29 cellular contexts compared by ENCODE assay signal in genomic region chr10:121098231-121098630, GRCh38.
"Had no signal": no experiment of that assay in that cellular context is flagged by ENCODE, and none has a peak within 500 bp of the region (broad histone marks: within the 10 kb centered on the region; RNA-seq: fewer than 3 reads in every experiment).

No MANE protein-coding gene starts in this region.

- H3K27ac ChIP-seq: dorsolateral prefrontal cortex, epithelial cell of prostate, gastrocnemius medialis, prostate gland, right atrium auricular region, sigmoid colon, spleen, thoracic aorta, tibial nerve had no signal

- H3K4me1 ChIP-seq: gastrocnemius medialis, prostate gland, right atrium auricular region, spleen, tibial nerve had no signal

- ATAC-seq: esophagus mucosa; gastrocnemius medialis; left lobe of liver; naive thymus-derived CD8-positive, alpha-beta T cell; stimulated activated memory B cell treated with anti-CD40 and anti-IgM and Interleukin-4, amounts not matched to agents 10 μg/mL and 1 μg/mL and 100 μg/mL, for 72 hours; stimulated activated naive CD8-positive, alpha-beta T cell treated with anti-CD3 and anti-CD28 coated beads, Interleukin-15, Interleukin-2, amounts not matched to agents 100 U/mL and 50 U/mL, for 24 hours had no signal

- H3K27ac Mint-ChIP-seq: endodermal cell; memory B cell; naive thymus-derived CD8-positive, alpha-beta T cell; nephron progenitor cell; stimulated activated memory B cell treated with anti-CD40 and anti-IgM and Interleukin-4, amounts not matched to agents 10 μg/mL and 1 μg/mL and 100 μg/mL, for 72 hours had no signal

- H3K4me3 Mint-ChIP-seq: endodermal cell; memory B cell; naive thymus-derived CD8-positive, alpha-beta T cell; nephron progenitor cell; stimulated activated memory B cell treated with anti-CD40 and anti-IgM and Interleukin-4, amounts not matched to agents 10 μg/mL and 1 μg/mL and 100 μg/mL, for 72 hours had no signal

- H3K4me1 Mint-ChIP-seq: memory B cell; naive thymus-derived CD8-positive, alpha-beta T cell; stimulated activated memory B cell treated with anti-CD40 and anti-IgM and Interleukin-4, amounts not matched to agents 10 μg/mL and 1 μg/mL and 100 μg/mL, for 72 hours had no signal

- H3K27me3 ChIP-seq: gastrocnemius medialis, right atrium auricular region, sigmoid colon, tibial nerve, upper lobe of left lung had no signal

- H3K4me3 ChIP-seq: dorsolateral prefrontal cortex, gastrocnemius medialis, lung, prostate gland, right atrium auricular region, sigmoid colon, spleen, thoracic aorta, tibial nerve, upper lobe of left lung had no signal

- H3K36me3 ChIP-seq: gastrocnemius medialis, prostate gland, right atrium auricular region, sigmoid colon, spleen, thoracic aorta, tibial nerve, upper lobe of left lung had no signal

- H3K36me3 Mint-ChIP-seq: memory B cell; naive thymus-derived CD8-positive, alpha-beta T cell; stimulated activated memory B cell treated with anti-CD40 and anti-IgM and Interleukin-4, amounts not matched to agents 10 μg/mL and 1 μg/mL and 100 μg/mL, for 72 hours had no signal

- H3K27me3 Mint-ChIP-seq: memory B cell; naive thymus-derived CD8-positive, alpha-beta T cell; stimulated activated memory B cell treated with anti-CD40 and anti-IgM and Interleukin-4, amounts not matched to agents 10 μg/mL and 1 μg/mL and 100 μg/mL, for 72 hours had no signal

- H3K9me3 Mint-ChIP-seq: memory B cell; stimulated activated memory B cell treated with anti-CD40 and anti-IgM and Interleukin-4, amounts not matched to agents 10 μg/mL and 1 μg/mL and 100 μg/mL, for 72 hours had no signal

- DNase-seq: dorsolateral prefrontal cortex; effector CD8-positive, alpha-beta T cell; endodermal cell; foreskin fibroblast; gastrocnemius medialis; head of caudate nucleus; kidney; midbrain; naive thymus-derived CD8-positive, alpha-beta T cell; nephron progenitor cell; nucleus accumbens; sigmoid colon; spleen; stimulated activated CD4-positive, alpha-beta T cell treated with anti-CD3 and anti-CD28 coated beads, Interleukin-4, amount 100 ng/mL, for 4 hours; stimulated activated naive CD8-positive, alpha-beta T cell treated with anti-CD3 and anti-CD28 coated beads, Interleukin-15, Interleukin-2, amounts not matched to agents 100 U/mL and 50 U/mL, for 24 hours; substantia nigra; upper lobe of left lung had no signal

- H3K9me3 ChIP-seq: gastrocnemius medialis, prostate gland, right atrium auricular region, sigmoid colon, thoracic aorta, upper lobe of left lung had no signal

- FAIRE-seq: colon, kidney, urothelium cell line had no signal
